30 cellular contexts compared by ENCODE assay signal in the genomic region with DNA sequence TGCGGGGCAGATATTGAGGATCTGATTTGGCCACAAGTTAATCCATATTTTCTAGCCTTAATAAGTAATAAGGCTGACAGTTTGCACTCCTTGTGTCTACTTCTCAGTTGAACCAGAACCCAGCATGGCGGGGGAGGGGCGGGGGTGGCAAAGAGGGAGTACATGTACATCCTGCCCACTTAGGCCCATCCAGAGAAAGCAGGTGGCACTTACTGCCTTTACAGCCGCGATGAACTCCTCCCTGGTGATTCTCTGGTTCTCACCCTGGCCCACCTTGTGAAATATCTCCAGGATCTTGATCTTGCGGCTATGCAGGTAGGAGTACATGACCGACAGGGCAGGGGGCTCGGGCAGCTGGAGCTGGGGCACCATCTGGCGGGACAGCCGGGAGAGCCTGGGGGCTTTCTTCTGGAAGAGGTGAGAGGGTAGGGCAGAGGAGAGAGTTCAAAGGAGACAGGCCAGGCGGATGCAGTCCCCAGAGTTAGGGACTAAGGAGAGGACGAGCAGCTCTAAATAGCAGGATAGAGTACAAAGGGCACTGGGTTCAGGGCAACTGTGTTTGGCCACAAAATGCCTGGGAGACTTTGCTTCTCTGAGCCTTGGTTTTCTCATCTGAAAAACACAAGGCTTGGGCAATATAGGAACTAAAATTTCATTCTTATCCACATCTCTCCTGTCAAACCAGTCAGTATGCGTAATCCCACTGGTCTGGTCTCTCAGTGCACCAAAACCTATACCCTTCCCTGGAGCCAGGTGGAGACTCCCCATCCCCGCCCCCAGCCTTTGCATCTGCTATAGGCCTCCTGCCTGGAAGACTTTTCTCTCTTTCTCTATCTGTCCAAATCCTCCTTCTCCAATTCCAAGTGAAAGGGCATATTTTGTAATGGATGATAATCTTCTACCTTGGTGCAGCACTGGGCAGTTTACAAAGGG. TPM values are rescaled to one million over a fixed set of nuclear protein-coding genes. Genes with fewer than 3 reads are reported as not detected.
DNase-seq lines count a peak whose midpoint lies in the region; ATAC-seq and TF ChIP-seq lines count a peak whose summit lies in the region.
"Had no signal": no experiment of that assay in that cellular context is flagged by ENCODE, and none has a peak within 500 bp of the region (broad histone marks: within the 10 kb centered on the region; RNA-seq: fewer than 3 reads in every experiment).

No MANE protein-coding gene starts in this region.

- CTCF ChIA-PET in IMR-90 (lab: Yijun Ruan, JAX), result no interaction called here

- POLR2A ChIA-PET in IMR-90 (lab: Charles Lee; ENCODE audit: unreplicated experiment), result no interaction called here

- no peak for ATAC-seq in IMR-90 (ENCODE audit: low read depth)
- ATAC-seq in left lung, result no peak
- ATAC-seq in sciatic nerve, result no peak
- ATAC-seq: naive thymus-derived CD8-positive, alpha-beta T cell; stimulated activated naive CD8-positive, alpha-beta T cell treated with anti-CD3 and anti-CD28 coated beads, Interleukin-15, amount 100 ng/mL, for 72 hours had no signal

- no peak overlapping the region for H2BK5ac ChIP-seq in IMR-90 (ENCODE audit: low read depth, low read length, poor library complexity, severe bottlenecking)

- no peak overlapping the region for H3K56ac ChIP-seq in IMR-90 (ENCODE audit: extremely low read depth, insufficient read depth, low read length)

- TF ChIP-seq POLR2A in IMR-90 (IDR thresholded peaks at IDR 0.05; ENCODE audit: low read depth, low read length), result no peak

- peak; percentile 44 for DNase-seq in ELF-1 (ENCODE audit: low read depth, low spot score)
- no peak for DNase-seq in IMR-90
- DNase-seq in left lung, result no peak
- DNase-seq in sciatic nerve (ENCODE audit: low spot score), result peak; percentile 48
- DNase-seq in DMS53 (lab: John Stamatoyannopoulos, UW), result no peak
- no peak for DNase-seq in activated CD8-positive, alpha-beta memory T cell treated with anti-CD3 and anti-CD28 coated beads for 24 hours
- DNase-seq in stimulated activated naive CD4-positive, alpha-beta T cell treated with Interleukin-2 at 50 U/mL for 16 hours (lab: John Stamatoyannopoulos, UW), result no peak
- DNase-seq: activated CD4-positive, alpha-beta T cell treated with anti-CD3 and anti-CD28 coated beads for 48 hours; activated effector memory CD4-positive, alpha-beta T cell treated with anti-CD3 and anti-CD28 coated beads, Interleukin-2, amount 50 U/mL, for 16 hours; activated naive CD8-positive, alpha-beta T cell treated with anti-CD3 and anti-CD28 coated beads for 36 hours; activated T-cell treated with anti-CD3 and anti-CD28 coated beads, Interleukin-2, amount 50 U/mL, for 1 hour; anterior cingulate cortex; C1 segment of cervical spinal cord; COR-L47; effector CD4-positive, alpha-beta T cell; immature natural killer cell; naive thymus-derived CD8-positive, alpha-beta T cell; NCI-H2107; NCI-H345; NCI-H748 treated with DMSO at 0.1 percent for 48 hours; SJCRH30; small intestine; stimulated activated naive CD8-positive, alpha-beta T cell treated with anti-CD3 and anti-CD28 coated beads, Interleukin-15, amount 100 ng/mL, for 72 hours; T1000 had no signal

- peak overlapping the region; percentile 85 for H3K4ac ChIP-seq in IMR-90 (ENCODE audit: low read depth, low read length)

- H3K9me1 ChIP-seq in IMR-90 (ENCODE audit: insufficient read depth, low read length), result peaks cover 30% of the 10 kb centered on the region

- H3K36me3 ChIP-seq in IMR-90 (ENCODE audit: control insufficient read depth, insufficient read depth, low read length) (no peaks in the 10 kb centered on the region), left lung (no peaks in the 10 kb centered on the region)
- H3K36me3 ChIP-seq: HAP-1, SJCRH30, vagina had no signal

- H3K79me1 ChIP-seq in IMR-90 (ENCODE audit: low read depth in 1 of 2, low read length in 2 of 2), result peaks cover 0 to 5% of the 10 kb centered on the region in 2 experiments; a peak in 1 of 4 replicates

- intact Hi-C loops in IMR-90 (cut with micrococcal nuclease) (no loop called here), left lung (cut with DNase I) (no loop called here), sciatic nerve (cut with DNase I) (no loop called here)

- no peak for TF ChIP-seq CTCF in IMR-90 (conservative IDR thresholded peaks at IDR 0.05; ENCODE audit: low read depth, low read length)
- TF ChIP-seq CTCF in left lung (IDR thresholded peaks at IDR 0.05), result no peak

- H3K14ac ChIP-seq in IMR-90 (replicated peaks; ENCODE audit: low read depth, low read length), result peak overlapping the region; percentile 89

- dilution Hi-C loops in IMR-90 (cut with HindIII; ENCODE audit: low sequenced_read_pairs, unreplicated experiment), result no loop called here

- peak overlapping the region; percentile 88 for H2BK120ac ChIP-seq in IMR-90 (ENCODE audit: low read depth, low read length)

- H3K4me3 ChIP-seq in IMR-90 (ENCODE audit: insufficient read depth, low read depth, low read length), result no peak overlapping the region
- no peak overlapping the region for H3K4me3 ChIP-seq in left lung
- H3K4me3 ChIP-seq: HAP-1, SJCRH30, vagina had no signal

- no peak overlapping the region for H2AFZ ChIP-seq in IMR-90 (replicated peaks; ENCODE audit: low read length, poor library complexity)

- H2BK15ac ChIP-seq in IMR-90 (ENCODE audit: low read depth, low read length), result peak overlapping the region; percentile 83; the same call in 1 of the 3 replicates

- H2AK9ac ChIP-seq in IMR-90 (replicated peaks; ENCODE audit: low read depth, low read length, poor library complexity), result no peak overlapping the region

- no peaks in the 10 kb centered on the region for H3K27me3 ChIP-seq in IMR-90 (ENCODE audit: control insufficient read depth, insufficient read depth, low read length)
- no peaks in the 10 kb centered on the region for H3K27me3 ChIP-seq in left lung
- H3K27me3 ChIP-seq: SJCRH30, vagina had no signal

- peak overlapping the region; percentile 74; the same call in 1 of the 2 replicates for H3K27ac ChIP-seq in IMR-90 (ENCODE audit: insufficient read depth, low read length)
- H3K27ac ChIP-seq in left lung, result peak overlapping the region; percentile 45 to 63
- H3K27ac ChIP-seq: epithelial cell of prostate, SJCRH30, vagina, VCaP had no signal

- 100% methylated on average over 3 of the region's 14 CpGs; no CpG with 5 or more reads in 1 of the 2 experiments for WGBS in IMR-90 (ENCODE audit: extremely low coverage in 2 of 2, insufficient read length in 1 of 2), 2 experiments

- H4K8ac ChIP-seq in IMR-90 (ENCODE audit: low read depth in 2 of 2, low read length in 2 of 2), result peak overlapping the region in 1 of 2 experiments; percentile 80; a peak in 1 of 4 replicates

- H4K91ac ChIP-seq in IMR-90 (ENCODE audit: insufficient read depth, low read depth, low read length), result peak overlapping the region; percentile 65; the same call in 1 of the 2 replicates

- no TSS peak for BruUV-seq in IMR-90 (replicated peaks; lab: Mats Ljungman, UMichigan)

- peak overlapping the region; percentile 72; the same call in 1 of the 2 replicates for H3K23ac ChIP-seq in IMR-90 (ENCODE audit: low read depth, low read length)

- peaks cover 18% of the 10 kb centered on the region for H3K4me1 ChIP-seq in IMR-90 (ENCODE audit: control insufficient read depth, insufficient read depth, low read length)
- H3K4me1 ChIP-seq in left lung, result no peaks in the 10 kb centered on the region
- H3K4me1 ChIP-seq: HAP-1, SJCRH30, vagina had no signal

- no peak overlapping the region for H3K9ac ChIP-seq in IMR-90 (ENCODE audit: low read depth, low read length)

- in situ Hi-C loops in IMR-90 (cut with MboI; ENCODE audit: low sequenced_read_pairs), result no loop called here

- no peak overlapping the region for H3K4me2 ChIP-seq in IMR-90 (ENCODE audit: low read depth, low read length)

- H2AK5ac ChIP-seq in IMR-90 (ENCODE audit: low read depth, low read length), result peak overlapping the region; percentile 67

- no peak for TF ChIP-seq RAD21 in IMR-90 (IDR thresholded peaks at IDR 0.05; ENCODE audit: low read length)

- H4K5ac ChIP-seq in IMR-90 (ENCODE audit: low read depth, low read length), result peak overlapping the region; percentile 71; the same call in 1 of the 2 replicates

- peak overlapping the region; percentile 86 for H2BK20ac ChIP-seq in IMR-90 (ENCODE audit: low read depth, low read length)

- H3K18ac ChIP-seq in IMR-90 (ENCODE audit: low read depth, low read length), result peak overlapping the region; percentile 80

- H3K9me3 ChIP-seq in IMR-90 (ENCODE audit: control insufficient read depth, insufficient read depth, low read length), result no peaks in the 10 kb centered on the region; the same call in 1 of the 2 replicates
- no peaks in the 10 kb centered on the region for H3K9me3 ChIP-seq in left lung
- H3K9me3 ChIP-seq: HAP-1, SJCRH30, vagina had no signal

- H4K20me1 ChIP-seq in IMR-90 (ENCODE audit: insufficient read depth, low read length), result peaks cover 4% of the 10 kb centered on the region; the same call in 1 of the 2 replicates

TF ChIP-seq in IMR-90, 13 proteins besides CTCF, POLR2A, EP300 and RAD21 (continues in another document):
- TF ChIP-seq CEBPB (IDR thresholded peaks at IDR 0.05; ENCODE audit: low read depth, low read length) (no peak), CHD1 (IDR thresholded peaks at IDR 0.05; ENCODE audit: low read depth, low read length) (no peak), NFE2L2 (IDR thresholded peaks at IDR 0.05; ENCODE audit: low read depth, low read length) (no peak)

RNA-seq across cellular contexts. Expression of gene EFCAB12, which starts 10.1 kb away (rescaled TPM):
- total RNA-seq in IMR-90 (2012; rRNA removed) (under 0.01 TPM in 2 replicates), left lung (1 to 10 TPM in 1 of 2 donors, under 1 TPM in 1; 0.47 to 3.5 TPM), sciatic nerve (0.40 TPM)
- polyA plus RNA-seq in IMR-90 (2012; rRNA removed), result 0.09 and 0.17 TPM in 2 replicates
- polyA plus RNA-seq in IMR-90 (2012; cell fraction: cytosol; rRNA removed), result 0.02 and 0.04 TPM in 2 replicates
- polyA plus RNA-seq in IMR-90 (2012; cell fraction: nucleus; rRNA removed; ENCODE audit: low replicate concordance), result 0.41 and 0.62 TPM in 2 replicates
- total RNA-seq: G401, lower leg skin, SJCRH30, vagina had no signal

RNA-seq across cellular contexts. Expression of gene MBD4, which starts 21.4 kb away (rescaled TPM):
- total RNA-seq in IMR-90 (2012; rRNA removed) (13.8 and 22.2 TPM in 2 replicates), left lung (10 to 100 TPM; 29.9 to 47.9 TPM), sciatic nerve (30.6 TPM)
- 14.9 and 15.0 TPM in 2 replicates for polyA plus RNA-seq in IMR-90 (2012; rRNA removed)
- 6.9 and 10.6 TPM in 2 replicates for polyA plus RNA-seq in IMR-90 (2012; cell fraction: cytosol; rRNA removed)
- polyA plus RNA-seq in IMR-90 (2012; cell fraction: nucleus; rRNA removed; ENCODE audit: low replicate concordance), result 30.3 and 65.5 TPM in 2 replicates

RNA-seq across cellular contexts. Expression of gene IFT122, which starts 21.7 kb away (rescaled TPM):
- total RNA-seq in IMR-90 (2012; rRNA removed) (27.2 and 28.0 TPM in 2 replicates), left lung (10 to 100 TPM; 21.2 to 35.4 TPM), sciatic nerve (49.7 TPM)
- 16.8 and 17.1 TPM in 2 replicates for polyA plus RNA-seq in IMR-90 (2012; rRNA removed)
- 12.3 and 16.3 TPM in 2 replicates for polyA plus RNA-seq in IMR-90 (2012; cell fraction: cytosol; rRNA removed)
- 63.8 and 113 TPM in 2 replicates for polyA plus RNA-seq in IMR-90 (2012; cell fraction: nucleus; rRNA removed; ENCODE audit: low replicate concordance)

Comparison
In these comparisons a context has a peak if more than half of its experiments do, and no peak if none do; other contexts are left out.
1. DNase-seq: peak in ELF-1 (single experiment) and sciatic nerve (single experiment); none in IMR-90 (single experiment), left lung (0 of 2), DMS53 (single experiment), activated CD8-positive, alpha-beta memory T cell treated with anti-CD3 and anti-CD28 coated beads for 24 hours (single experiment) and stimulated activated naive CD4-positive, alpha-beta T cell treated with Interleukin-2 at 50 U/mL for 16 hours (single experiment).